In genomic region chr6:26459023-26459810, GRCh38 we compare ENCODE assay signal across 8 cellular contexts. TPM values are rescaled to one million over a fixed set of nuclear protein-coding genes. Genes with fewer than 3 reads are reported as not detected.
DNase-seq lines count a peak whose midpoint lies in the region; ATAC-seq and TF ChIP-seq lines count a peak whose summit lies in the region.
"Had no signal": no experiment of that assay in that cellular context is flagged by ENCODE, and none has a peak within 500 bp of the region (broad histone marks: within the 10 kb centered on the region; RNA-seq: fewer than 3 reads in every experiment).

No MANE protein-coding gene starts in this region.

- H3K9me3 Mint-ChIP-seq in activated naive CD8-positive, alpha-beta T cell treated with anti-CD3 and anti-CD28 coated beads, Interleukin-2, amount 10 ng/mL, durations not matched to agents 7 days and 5 days = no peaks in the 10 kb centered on the region
- no peaks in the 10 kb centered on the region for H3K9me3 Mint-ChIP-seq in nephron progenitor cell

- peak overlapping the region; percentile 76 for H3K4me3 Mint-ChIP-seq in activated naive CD8-positive, alpha-beta T cell treated with anti-CD3 and anti-CD28 coated beads, Interleukin-2, amount 10 ng/mL, durations not matched to agents 7 days and 5 days
- peak overlapping the region; percentile 99 for H3K4me3 Mint-ChIP-seq in nephron progenitor cell

- H3K4me1 Mint-ChIP-seq in activated naive CD8-positive, alpha-beta T cell treated with anti-CD3 and anti-CD28 coated beads, Interleukin-2, amount 10 ng/mL, durations not matched to agents 7 days and 5 days = peaks cover 49% of the 10 kb centered on the region
- H3K4me1 Mint-ChIP-seq in nephron progenitor cell = peaks cover 53% of the 10 kb centered on the region

- no peaks in the 10 kb centered on the region for H3K27me3 Mint-ChIP-seq in activated naive CD8-positive, alpha-beta T cell treated with anti-CD3 and anti-CD28 coated beads, Interleukin-2, amount 10 ng/mL, durations not matched to agents 7 days and 5 days
- peaks cover under 1% of the 10 kb centered on the region for H3K27me3 Mint-ChIP-seq in nephron progenitor cell (ENCODE audit: low read depth, poor library complexity)

- H3K4me3 ChIP-seq in GM06990 (replicated peaks; ENCODE audit: low read depth, low read length) = peak overlapping the region; percentile 45

- no peak for ATAC-seq in activated naive CD8-positive, alpha-beta T cell treated with anti-CD3 and anti-CD28 coated beads, Interleukin-2, amount 10 ng/mL, durations not matched to agents 7 days and 5 days (ENCODE audit: low read depth)
- ATAC-seq in HG03095 (IDR thresholded peaks at IDR 0.05; ENCODE audit: unreplicated experiment) (no peak), HG02759 (IDR thresholded peaks at IDR 0.05; ENCODE audit: unreplicated experiment) (no peak)

- H3K27ac Mint-ChIP-seq in activated naive CD8-positive, alpha-beta T cell treated with anti-CD3 and anti-CD28 coated beads, Interleukin-2, amount 10 ng/mL, durations not matched to agents 7 days and 5 days = peak overlapping the region; percentile 74
- H3K27ac Mint-ChIP-seq in nephron progenitor cell = peak overlapping the region; percentile 57

- H3K36me3 ChIP-seq in GM06990 (ENCODE audit: control insufficient read depth, insufficient read depth, low read length) = peaks cover 17% of the 10 kb centered on the region

- POLR2A ChIA-PET in activated naive CD8-positive, alpha-beta T cell treated with anti-CD3 and anti-CD28 coated beads, Interleukin-2, amount 10 ng/mL, durations not matched to agents 7 days and 5 days (lab: Charles Lee) = no interaction called here

- DNase-seq in GM06990 (ENCODE audit: extremely low read depth, insufficient read length) (no peak), nephron progenitor cell (no peak), iPS-NIHi7 (ENCODE audit: extremely low spot score) (no peak)
- no peak for DNase-seq in activated naive CD8-positive, alpha-beta T cell treated with anti-CD3 and anti-CD28 coated beads, Interleukin-2, amount 10 ng/mL, durations not matched to agents 7 days and 5 days
- DNase-seq: kidney glomerular epithelial cell, WERI-Rb-1 had no signal

- H3K36me3 Mint-ChIP-seq in activated naive CD8-positive, alpha-beta T cell treated with anti-CD3 and anti-CD28 coated beads, Interleukin-2, amount 10 ng/mL, durations not matched to agents 7 days and 5 days = peaks cover 44% of the 10 kb centered on the region
- peaks cover 50% of the 10 kb centered on the region for H3K36me3 Mint-ChIP-seq in nephron progenitor cell (ENCODE audit: low read depth)

- TF ChIP-seq CTCF in GM06990 (IDR thresholded peaks at IDR 0.05; ENCODE audit: insufficient read depth, low read length, poor library complexity, severe bottlenecking) (no peak), nephron progenitor cell (IDR thresholded peaks at IDR 0.05) (no peak)

- H3K27me3 ChIP-seq in GM06990 (replicated peaks; ENCODE audit: control insufficient read depth, insufficient read depth, low read length) = no peaks in the 10 kb centered on the region

RNA-seq across cellular contexts. Expression of gene BTN2A1, which starts 1.5 kb away (rescaled TPM):
- total RNA-seq in activated naive CD8-positive, alpha-beta T cell treated with anti-CD3 and anti-CD28 coated beads, Interleukin-2, amount 10 ng/mL, durations not matched to agents 7 days and 5 days = 10 to 100 TPM; 45.2 to 46.7 TPM

RNA-seq across cellular contexts. Expression of gene BTN3A3, which starts 18.9 kb away (rescaled TPM):
- 100 to 1,000 TPM; 117 to 126 TPM for total RNA-seq in activated naive CD8-positive, alpha-beta T cell treated with anti-CD3 and anti-CD28 coated beads, Interleukin-2, amount 10 ng/mL, durations not matched to agents 7 days and 5 days

RNA-seq across cellular contexts. Expression of gene BTN1A1, which starts 40.9 kb away (rescaled TPM):
- total RNA-seq in activated naive CD8-positive, alpha-beta T cell treated with anti-CD3 and anti-CD28 coated beads, Interleukin-2, amount 10 ng/mL, durations not matched to agents 7 days and 5 days = under 1 TPM in 1 of 2 experiments, not detected in 1; 0.11 TPM

RNA-seq across cellular contexts. Expression of gene BTN3A1, which starts 57.1 kb away (rescaled TPM):
- total RNA-seq in activated naive CD8-positive, alpha-beta T cell treated with anti-CD3 and anti-CD28 coated beads, Interleukin-2, amount 10 ng/mL, durations not matched to agents 7 days and 5 days = 100 to 1,000 TPM; 143 to 154 TPM
